In the genomic region with DNA sequence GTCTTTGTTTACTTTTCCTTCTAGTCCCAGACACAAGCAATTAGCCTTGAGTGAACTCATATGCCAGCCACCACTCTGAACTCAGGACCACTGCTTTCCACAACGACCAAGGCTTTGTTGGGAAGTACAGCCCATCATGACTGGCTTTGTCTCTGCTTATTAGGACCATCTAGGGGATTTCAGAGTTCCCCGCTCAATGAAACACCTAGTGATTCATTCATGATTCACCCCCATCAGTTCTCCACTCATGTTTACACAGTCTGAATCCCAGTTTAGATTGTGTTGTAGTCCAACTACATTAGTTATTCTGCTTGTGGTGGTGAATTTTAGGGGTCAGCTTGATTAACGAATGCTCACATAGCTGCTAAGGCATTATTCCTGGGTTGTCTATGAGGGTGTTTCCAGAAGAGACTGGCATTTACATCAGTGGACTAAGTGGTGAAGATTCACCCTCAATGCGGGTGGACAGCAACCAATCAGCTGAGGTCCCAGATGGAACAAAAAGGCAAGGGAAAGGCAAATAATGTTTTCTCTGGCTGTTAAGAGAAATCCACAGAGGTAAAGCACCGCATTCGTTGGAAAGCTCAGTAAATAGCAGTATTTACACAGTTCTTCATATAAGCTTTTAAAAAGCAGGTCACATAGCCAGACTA, we compare ENCODE assay signal across 13 cellular contexts.
A peak's percentile ranks its signal among the peaks of the same experiment; 100 is the strongest.
DNase-seq lines count a peak whose midpoint lies in the region; ATAC-seq, FAIRE-seq and TF ChIP-seq lines count a peak whose summit lies in the region.
"Had no signal": no experiment of that assay in that cellular context is flagged by ENCODE, and none has a peak within 500 bp of the region (broad histone marks: within the 10 kb centered on the region; RNA-seq: fewer than 3 reads in every experiment).

No MANE protein-coding gene starts in this region.

- H3K4me3 ChIP-seq in astrocyte of the cerebellum (ENCODE audit: low read depth, low read length) (no peak overlapping the region), keratinocyte (ENCODE audit: control insufficient read depth in 2 of 3, extremely low read depth in 1 of 3, insufficient read depth in 2 of 3, low read depth in 1 of 3, low read length in 3 of 3) (no peak overlapping the region)
- H3K4me3 ChIP-seq: psoas muscle, thyroid gland had no signal

- H3K4me1 ChIP-seq in keratinocyte (ENCODE audit: control insufficient read depth, extremely low read depth, insufficient read depth, low read length): peaks cover 24% of the 10 kb centered on the region
- H3K4me1 ChIP-seq: psoas muscle, thyroid gland had no signal

- no peaks in the 10 kb centered on the region for H3K79me2 ChIP-seq in keratinocyte (ENCODE audit: control insufficient read depth, insufficient read depth, low read length)

- dilution Hi-C loops in keratinocyte (cut with MboI; ENCODE audit: extremely low pct_ligation_motif_present, low sequenced_read_pairs): no loop called here

- H3K4me2 ChIP-seq in keratinocyte (ENCODE audit: control insufficient read depth, extremely low read depth, insufficient read depth, low read depth, low read length): peak overlapping the region; percentile 23

- H3K9me3 ChIP-seq in keratinocyte (ENCODE audit: control insufficient read depth, low read depth, low read length): no peaks in the 10 kb centered on the region
- H3K9me3 ChIP-seq: psoas muscle, thyroid gland had no signal

- H2AFZ ChIP-seq in keratinocyte (ENCODE audit: control insufficient read depth, low read length): no peak overlapping the region

- in situ Hi-C loops in astrocyte of the cerebellum (cut with HindIII; ENCODE audit: low sequenced_read_pairs): no loop called here

- H3K9ac ChIP-seq in keratinocyte (ENCODE audit: control insufficient read depth, extremely low read depth, insufficient read depth, low read length): no peak overlapping the region

- TF ChIP-seq CTCF in astrocyte of the cerebellum (IDR thresholded peaks at IDR 0.05; ENCODE audit: low read depth, low read length, missing control alignments): no peak
- no peak for TF ChIP-seq CTCF in keratinocyte (optimal IDR thresholded peaks at IDR 0.05 in 1 of 3, IDR thresholded peaks at IDR 0.05 in 1 of 3, conservative IDR thresholded peaks at IDR 0.05 in 1 of 3; ENCODE audit: extremely low read depth in 1 of 3, insufficient read depth in 2 of 3, low read length in 3 of 3)

- H3K9me1 ChIP-seq in keratinocyte (ENCODE audit: control insufficient read depth, extremely low read depth, insufficient read depth, low read length): no peaks in the 10 kb centered on the region

- peak overlapping the region; percentile 10 for H3K27ac ChIP-seq in keratinocyte (ENCODE audit: control insufficient read depth, insufficient read depth, low read length)
- H3K27ac ChIP-seq: psoas muscle, thyroid gland had no signal

- H4K20me1 ChIP-seq in keratinocyte (ENCODE audit: control insufficient read depth, extremely low read depth, insufficient read depth, low read length): no peaks in the 10 kb centered on the region

- no peaks in the 10 kb centered on the region for H3K27me3 ChIP-seq in keratinocyte (ENCODE audit: control insufficient read depth, extremely low read depth, insufficient read depth, low read length)
- H3K27me3 ChIP-seq: thyroid gland had no signal

- no peak for ATAC-seq in GM18520 (IDR thresholded peaks at IDR 0.05; ENCODE audit: unreplicated experiment)
- no peak for ATAC-seq in HG02870 (IDR thresholded peaks at IDR 0.05; ENCODE audit: unreplicated experiment)
- ATAC-seq: psoas muscle had no signal

- H3K36me3 ChIP-seq in keratinocyte (ENCODE audit: control insufficient read depth in 2 of 2, extremely low read depth in 1 of 2, insufficient read depth in 2 of 2, low read length in 2 of 2): no peaks in the 10 kb centered on the region
- H3K36me3 ChIP-seq: thyroid gland had no signal

- peak; percentile 89 for FAIRE-seq in keratinocyte (lab: Jason Lieb, UNC)

- DNase-seq in AG08396 (ENCODE audit: low spot score) (peak; percentile 44), HK-2 (ENCODE audit: unreplicated experiment) (peak; percentile 24), astrocyte of the cerebellum (ENCODE audit: low read depth) (peak; percentile 35), keratinocyte (ENCODE audit: low read depth, low spot score) (peak; percentile 2), UCSD-AML1 (lab: John Stamatoyannopoulos, UW; ENCODE audit: unreplicated experiment) (no peak)
- no peak for DNase-seq in stimulated activated naive CD4-positive, alpha-beta T cell (lab: John Stamatoyannopoulos, UW)
- DNase-seq: activated T-cell treated with anti-CD3 and anti-CD28 coated beads, Interleukin-2, amount 50 U/mL, for 48 hours; CD4-positive, alpha-beta memory T cell; Kasumi-1; psoas muscle; thyroid gland had no signal

Comparison
In these comparisons a context has a peak if more than half of its experiments do, and no peak if none do; other contexts are left out.
1. DNase-seq: peak in AG08396 (single experiment), HK-2 (single experiment), astrocyte of the cerebellum (single experiment) and keratinocyte (single experiment); none in stimulated activated naive CD4-positive, alpha-beta T cell (0 of 6) and UCSD-AML1 (single experiment).